Comparison of ENCODE assay signal across 14 cellular contexts in the genomic region with DNA sequence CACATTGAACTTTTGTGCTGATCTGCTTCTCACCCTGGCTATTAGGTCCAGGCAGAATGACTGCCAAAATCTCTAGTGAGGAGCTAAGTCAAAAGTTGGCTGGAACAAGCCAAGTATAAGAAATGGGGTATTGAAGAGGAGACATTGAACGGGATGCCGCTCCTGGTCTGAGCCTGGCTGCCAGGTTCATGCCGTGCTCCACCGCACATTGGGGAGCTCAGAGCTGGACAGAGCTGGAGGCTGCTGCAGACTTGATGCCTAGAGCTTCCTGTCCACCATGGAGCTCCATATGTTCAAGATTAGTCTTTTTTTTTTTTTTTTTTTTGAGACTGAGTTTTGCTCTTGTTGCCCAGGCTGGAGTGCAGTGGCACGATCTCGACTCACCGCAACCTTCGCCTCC. TPM values are rescaled to one million over a fixed set of nuclear protein-coding genes. Genes with fewer than 3 reads are reported as not detected.
DNase-seq lines count a peak whose midpoint lies in the region; ATAC-seq and TF ChIP-seq lines count a peak whose summit lies in the region.
"Had no signal": no experiment of that assay in that cellular context is flagged by ENCODE, and none has a peak within 500 bp of the region (broad histone marks: within the 10 kb centered on the region; RNA-seq: fewer than 3 reads in every experiment).

No MANE protein-coding gene starts in this region.

- no peak for TF ChIP-seq CTCF in chondrocyte (IDR thresholded peaks at IDR 0.05)
- TF ChIP-seq CTCF in spleen (IDR thresholded peaks at IDR 0.05 in 8 of 11, conservative IDR thresholded peaks at IDR 0.05 in 3 of 11) = no peak

- H3K27me3 Mint-ChIP-seq in chondrocyte (ENCODE audit: low read depth) = no peaks in the 10 kb centered on the region
- H3K27me3 Mint-ChIP-seq: IgD-negative memory B cell had no signal

- WGBS in spleen, 5 donors = 83 to 94% (median 86%) methylated on average over 8 of the region's 8 CpGs

- H3K9me3 Mint-ChIP-seq in chondrocyte (ENCODE audit: low read depth) = no peaks in the 10 kb centered on the region
- H3K9me3 Mint-ChIP-seq: CD14-positive monocyte; CD8-positive, alpha-beta memory T cell; IgD-negative memory B cell had no signal

- no peak overlapping the region for H3K27ac ChIP-seq in spleen
- H3K27ac ChIP-seq: GM23248 had no signal

- intact Hi-C loops in spleen (cut with DNase I; ENCODE audit: low total_unique reads) = no loop called here

- DNase-seq in NCI-H446 treated with DMSO at 0.1 percent for 48 hours (lab: John Stamatoyannopoulos, UW) (peak; percentile 8), chondrocyte (ENCODE audit: low spot score) (peak; percentile 47), spleen (peak; percentile 55), EL (no peak), NCI-H1694 treated with DMSO at 0.1 percent for 48 hours (lab: John Stamatoyannopoulos, UW) (no peak)
- DNase-seq: Caco-2; CD8-positive, alpha-beta memory T cell; DND-41; GM23248 had no signal

- H3K4me1 ChIP-seq in spleen = peaks cover 6 to 21% (median 15%) of the 10 kb centered on the region in 6 donors

- no peak for ATAC-seq in HG03521 (IDR thresholded peaks at IDR 0.05; ENCODE audit: unreplicated experiment)
- ATAC-seq: HCT116 had no signal

- H3K36me3 Mint-ChIP-seq in chondrocyte (ENCODE audit: low read depth) = no peaks in the 10 kb centered on the region
- H3K36me3 Mint-ChIP-seq: CD14-positive monocyte, IgD-negative memory B cell had no signal

- H3K4me3 ChIP-seq in spleen = no peak overlapping the region
- H3K4me3 ChIP-seq: GM23248 had no signal

- H3K4me3 Mint-ChIP-seq in chondrocyte (ENCODE audit: unreplicated experiment) = no peak overlapping the region
- H3K4me3 Mint-ChIP-seq: CD14-positive monocyte had no signal

- H3K27me3 ChIP-seq in spleen (replicated peaks in 1 of 7) = no peaks in the 10 kb centered on the region

- H3K9me3 ChIP-seq in spleen = no peaks in the 10 kb centered on the region
- H3K9me3 ChIP-seq: Caco-2 had no signal

- TF ChIP-seq POLR2A in spleen (IDR thresholded peaks at IDR 0.05) = no peak

- peaks cover 43% of the 10 kb centered on the region for H3K4me1 Mint-ChIP-seq in chondrocyte (ENCODE audit: low read depth)

- H3K36me3 ChIP-seq in spleen = no peaks in the 10 kb centered on the region

- no peak overlapping the region for H3K27ac Mint-ChIP-seq in chondrocyte (ENCODE audit: unreplicated experiment)
- H3K27ac Mint-ChIP-seq: CD8-positive, alpha-beta memory T cell had no signal

RNA-seq across cellular contexts. Expression of gene IFT52, which starts 4.1 kb away (rescaled TPM):
- total RNA-seq in chondrocyte (38.9 to 41.1 TPM (median 39.8 TPM) in 3 replicates), spleen (10 to 100 TPM; 15.4 to 26.4 (median 23.3) TPM)
- 10 to 100 TPM; 14.4 to 16.4 (median 15.9) TPM for polyA plus RNA-seq in spleen

RNA-seq across cellular contexts. Expression of gene SGK2, which starts 27.8 kb away (rescaled TPM):
- total RNA-seq in chondrocyte (0.45 to 2.1 TPM (median 0.54 TPM) in 3 replicates), spleen (1 to 10 TPM in 5 of 7 donors, under 1 TPM in 2; 0.50 to 3.1 (median 1.2) TPM)
- under 1 TPM; 0.54 to 0.65 (median 0.55) TPM for polyA plus RNA-seq in spleen
- total RNA-seq: GM23248, HT1080 had no signal
- polyA plus RNA-seq: CD14-positive monocyte; CD8-positive, alpha-beta memory T cell; GM23248; IgD-negative memory B cell had no signal

Comparison
In these comparisons a context has a peak if more than half of its experiments do, and no peak if none do; other contexts are left out.
1. DNase-seq: peak in NCI-H446 treated with DMSO at 0.1 percent for 48 hours (single experiment), chondrocyte (single experiment) and spleen (single experiment); none in EL (single experiment) and NCI-H1694 treated with DMSO at 0.1 percent for 48 hours (single experiment).